In genomic region chr1:25505706-25506385, GRCh38 we compare ENCODE assay signal across 9 cellular contexts. TPM values are rescaled to one million over a fixed set of nuclear protein-coding genes. Genes with fewer than 3 reads are reported as not detected.
DNase-seq lines count a peak whose midpoint lies in the region; TF ChIP-seq lines count a peak whose summit lies in the region.
"Had no signal": no experiment of that assay in that cellular context is flagged by ENCODE, and none has a peak within 500 bp of the region (broad histone marks: within the 10 kb centered on the region; RNA-seq: fewer than 3 reads in every experiment).

No MANE protein-coding gene starts in this region.

- no peak overlapping the region for H3K4me3 Mint-ChIP-seq in activated naive CD4-positive, alpha-beta T cell treated with anti-CD3 and anti-CD28 coated beads, Interleukin-2, amount 10 ng/mL, durations not matched to agents 7 days and 5 days
- peak overlapping the region; percentile 80 for H3K4me3 Mint-ChIP-seq in type B pancreatic cell

- peaks cover 6% of the 10 kb centered on the region for H3K27me3 Mint-ChIP-seq in activated naive CD4-positive, alpha-beta T cell treated with anti-CD3 and anti-CD28 coated beads, Interleukin-2, amount 10 ng/mL, durations not matched to agents 7 days and 5 days
- no peaks in the 10 kb centered on the region for H3K27me3 Mint-ChIP-seq in type B pancreatic cell

- TF ChIP-seq CTCF in type B pancreatic cell (conservative IDR thresholded peaks at IDR 0.05), result no peak

- H3K36me3 Mint-ChIP-seq in activated naive CD4-positive, alpha-beta T cell treated with anti-CD3 and anti-CD28 coated beads, Interleukin-2, amount 10 ng/mL, durations not matched to agents 7 days and 5 days, result peaks cover 4% of the 10 kb centered on the region
- H3K36me3 Mint-ChIP-seq in type B pancreatic cell, result peaks cover under 1% of the 10 kb centered on the region

- no peaks in the 10 kb centered on the region for H3K9me3 Mint-ChIP-seq in activated naive CD4-positive, alpha-beta T cell treated with anti-CD3 and anti-CD28 coated beads, Interleukin-2, amount 10 ng/mL, durations not matched to agents 7 days and 5 days
- H3K9me3 Mint-ChIP-seq in type B pancreatic cell, result no peaks in the 10 kb centered on the region

- peaks cover 2% of the 10 kb centered on the region for H3K27me3 ChIP-seq in iPS-15b (ENCODE audit: control insufficient read depth, insufficient read depth, low read length)

- DNase-seq in activated naive CD4-positive, alpha-beta T cell treated with anti-CD3 and anti-CD28 coated beads, Interleukin-2, amount 10 ng/mL, durations not matched to agents 7 days and 5 days, result no peak
- no peak for DNase-seq in activated naive CD4-positive, alpha-beta T cell treated with Interleukin-2 at 50 U/mL for 16 hours
- peak; percentile 63 for DNase-seq in NOMO-1 treated with dmso at 0.1 percent for 144 hours (lab: John Stamatoyannopoulos, UW; ENCODE audit: unreplicated experiment)
- no peak for DNase-seq in type B pancreatic cell (ENCODE audit: extremely low spot score, unreplicated experiment)
- DNase-seq in globus pallidus (ENCODE audit: low spot score), result no peak
- no peak for DNase-seq in NAMALWA (ENCODE audit: low spot score)
- DNase-seq in NCI-H1417 treated with DMSO at 0.1 percent for 48 hours (lab: John Stamatoyannopoulos, UW), result no peak
- DNase-seq: NCI-H187 had no signal

- peaks cover 9% of the 10 kb centered on the region for H3K4me1 ChIP-seq in iPS-15b (ENCODE audit: control insufficient read depth, insufficient read depth, low read length)

- peak overlapping the region; percentile 24 for H3K9ac ChIP-seq in iPS-15b (ENCODE audit: low read depth, low read length)

- peak overlapping the region; percentile 74 for H3K27ac Mint-ChIP-seq in activated naive CD4-positive, alpha-beta T cell treated with anti-CD3 and anti-CD28 coated beads, Interleukin-2, amount 10 ng/mL, durations not matched to agents 7 days and 5 days
- peak overlapping the region; percentile 74 for H3K27ac Mint-ChIP-seq in type B pancreatic cell

- CTCF ChIA-PET in activated naive CD4-positive, alpha-beta T cell treated with anti-CD3 and anti-CD28 coated beads, Interleukin-2, amount 10 ng/mL, durations not matched to agents 7 days and 5 days (lab: Charles Lee), result interaction anchor here (1.0 to 6.5 kb wide), 4 partner anchors 13 to 304 kb away, joined by 3 to 58 read pairs (median 7); no protein-coding TSS in a partner anchor

- no peaks in the 10 kb centered on the region for H3K36me3 ChIP-seq in iPS-15b (ENCODE audit: control insufficient read depth, insufficient read depth, low read length)

- H3K4me1 Mint-ChIP-seq in activated naive CD4-positive, alpha-beta T cell treated with anti-CD3 and anti-CD28 coated beads, Interleukin-2, amount 10 ng/mL, durations not matched to agents 7 days and 5 days, result peaks cover 25% of the 10 kb centered on the region
- peaks cover 27% of the 10 kb centered on the region for H3K4me1 Mint-ChIP-seq in type B pancreatic cell (ENCODE audit: unreplicated experiment)

- peak overlapping the region; percentile 22 for H3K4me3 ChIP-seq in iPS-15b (ENCODE audit: low read depth, low read length)

- no peaks in the 10 kb centered on the region for H3K9me3 ChIP-seq in iPS-15b (ENCODE audit: control insufficient read depth, insufficient read depth, low read length)

RNA-seq across cellular contexts. Expression of gene LDLRAP1, which starts 37.6 kb away (rescaled TPM):
- total RNA-seq in type B pancreatic cell (ENCODE audit: low replicate concordance), result 20.7 and 21.3 TPM in 2 replicates
